Comparison of ENCODE assay signal across 9 cellular contexts in the genomic region with DNA sequence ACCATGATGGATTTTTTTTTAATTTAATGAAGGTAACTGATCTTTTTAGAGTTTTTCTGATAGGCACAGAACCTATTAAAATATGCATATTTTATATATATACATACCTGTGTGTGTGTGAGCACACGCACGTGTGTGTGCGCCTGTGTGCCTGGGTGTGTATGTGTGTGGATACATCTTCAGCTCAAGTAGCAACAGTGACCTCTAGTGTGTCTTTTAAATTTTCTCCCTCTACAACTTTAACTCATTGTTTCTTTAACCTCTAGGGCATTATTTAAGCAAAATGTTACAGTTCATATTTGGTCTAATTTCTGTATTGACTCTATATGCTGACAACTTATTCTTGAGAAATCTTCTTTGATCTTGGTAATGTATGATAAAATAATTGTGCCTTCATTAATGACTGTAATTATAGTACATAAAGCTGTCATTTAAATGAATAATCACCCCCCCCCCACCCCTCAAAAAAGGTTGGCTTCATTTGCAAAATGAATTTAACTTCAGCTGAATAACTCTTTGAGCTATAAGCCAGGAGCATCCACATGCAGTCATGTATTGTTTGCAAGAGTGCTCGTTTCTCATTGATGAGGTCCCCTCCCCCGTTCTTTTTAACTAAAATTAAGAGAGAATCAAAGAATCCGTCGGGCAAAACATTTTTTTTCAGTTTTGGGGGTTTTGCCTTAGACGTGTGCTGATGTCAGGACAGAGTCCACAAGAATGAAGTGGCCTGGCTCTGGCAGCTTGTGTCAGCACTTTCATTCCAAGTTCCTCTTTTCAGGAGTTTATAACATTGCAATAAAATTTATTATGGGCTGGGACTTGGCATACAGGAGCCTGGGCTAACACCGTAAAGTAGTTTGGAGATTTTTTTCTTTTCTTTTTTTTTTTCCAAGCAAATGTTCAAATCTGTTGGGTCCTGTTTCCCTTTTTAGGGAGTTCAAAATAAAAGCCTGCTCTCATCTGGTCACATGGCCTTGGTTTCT.
A peak's percentile ranks its signal among the peaks of the same experiment; 100 is the strongest.
DNase-seq lines count a peak whose midpoint lies in the region; ATAC-seq and TF ChIP-seq lines count a peak whose summit lies in the region.
"Had no signal": no experiment of that assay in that cellular context is flagged by ENCODE, and none has a peak within 500 bp of the region (broad histone marks: within the 10 kb centered on the region; RNA-seq: fewer than 3 reads in every experiment).

No MANE protein-coding gene starts in this region.

- in situ Hi-C loops in astrocyte of the spinal cord (cut with HindIII; ENCODE audit: low sequenced_read_pairs) = no loop called here

- no peak for ATAC-seq in GM18498 (IDR thresholded peaks at IDR 0.05; ENCODE audit: unreplicated experiment)
- ATAC-seq in HG03097 (IDR thresholded peaks at IDR 0.05; ENCODE audit: low FRiP score, unreplicated experiment) = no peak
- ATAC-seq in GM19328 (IDR thresholded peaks at IDR 0.05; ENCODE audit: unreplicated experiment) = no peak

- no peak overlapping the region for H3K4me3 ChIP-seq in astrocyte of the spinal cord (ENCODE audit: low read depth, low read length)
- H3K4me3 ChIP-seq in kidney epithelial cell (ENCODE audit: low read depth, low read length) = no peak overlapping the region

- TF ChIP-seq CTCF in GM12872 (IDR thresholded peaks at IDR 0.05; ENCODE audit: insufficient read depth, low read depth, low read length) (peak; percentile 27; the same call in 1 of the 3 replicates), astrocyte of the spinal cord (IDR thresholded peaks at IDR 0.05; ENCODE audit: low read depth, low read length) (peak; percentile 41), kidney epithelial cell (IDR thresholded peaks at IDR 0.05; ENCODE audit: insufficient read depth, low read length, poor library complexity, severe bottlenecking) (peak; percentile 42)

- DNase-seq in NCI-H146 (lab: John Stamatoyannopoulos, UW) (peak; percentile 65), astrocyte of the spinal cord (ENCODE audit: low read depth, low spot score) (peak; percentile 57), kidney epithelial cell (ENCODE audit: low read depth) (no peak)
- no peak for DNase-seq in activated naive CD4-positive, alpha-beta T cell (lab: John Stamatoyannopoulos, UW)
- DNase-seq: activated B cell treated with CpG ODN at 0.5 μM for 24 hours had no signal

- no peaks in the 10 kb centered on the region for H3K36me3 ChIP-seq in kidney epithelial cell (ENCODE audit: control insufficient read depth, insufficient read depth, low read length)

- no peaks in the 10 kb centered on the region for H3K27me3 ChIP-seq in kidney epithelial cell (ENCODE audit: control insufficient read depth, insufficient read depth, low read length)

Comparison
In these comparisons a context has a peak if more than half of its experiments do, and no peak if none do; other contexts are left out.
1. DNase-seq: peak in NCI-H146 (single experiment) and astrocyte of the spinal cord (single experiment); none in kidney epithelial cell (single experiment) and activated naive CD4-positive, alpha-beta T cell (0 of 4).
2. Peak in every context shown above with its lines, with median percentiles within 50 percentile points of each other: CTCF ChIP-seq.